Comparison of ENCODE assay signal across 16 cellular contexts in the genomic region with DNA sequence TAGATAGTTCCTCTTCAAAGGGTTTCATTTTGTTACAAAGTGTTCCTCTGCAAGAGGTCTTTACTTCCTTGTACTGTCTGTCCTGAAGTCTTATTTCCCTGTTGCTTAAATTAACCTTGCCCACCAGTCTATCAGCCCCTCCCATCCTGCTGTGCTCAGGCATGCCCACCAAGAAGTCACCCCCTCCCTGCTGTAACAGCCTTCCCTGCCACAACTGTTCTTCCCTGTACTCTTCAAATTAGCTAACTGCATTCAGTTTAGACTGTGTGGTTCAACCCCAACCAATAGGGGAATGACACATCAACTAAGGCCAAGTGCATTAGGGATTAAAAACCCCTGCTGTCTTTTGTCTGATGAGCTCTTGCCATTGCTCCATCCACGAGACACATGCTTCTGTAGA. TPM values are rescaled to one million over a fixed set of nuclear protein-coding genes. Genes with fewer than 3 reads are reported as not detected.
DNase-seq lines count a peak whose midpoint lies in the region; ATAC-seq and TF ChIP-seq lines count a peak whose summit lies in the region.
"Had no signal": no experiment of that assay in that cellular context is flagged by ENCODE, and none has a peak within 500 bp of the region (broad histone marks: within the 10 kb centered on the region; RNA-seq: fewer than 3 reads in every experiment).

No MANE protein-coding gene starts in this region.

- DNase-seq in Right ventricle myocardium superior (no peak), right atrium auricular region (ENCODE audit: low spot score) (no peak), activated B cell treated with CpG ODN at 0.5 μM for 24 hours (no peak), lower lobe of right lung (no peak), NCI-H526 treated with DMSO at 0.1 percent for 48 hours (lab: John Stamatoyannopoulos, UW) (no peak), NCI-H69 (lab: John Stamatoyannopoulos, UW) (no peak)
- DNase-seq: activated naive CD4-positive, alpha-beta T cell treated with anti-CD3 and anti-CD28 coated beads for 36 hours; CD4-positive, alpha-beta memory T cell; DMS79; glutamatergic neuron; NCI-H1048; upper lobe of left lung had no signal

- POLR2A ChIA-PET in activated B cell treated with CpG ODN at 0.5 μM for 24 hours (lab: Charles Lee) = no interaction called here

- no peak for TF ChIP-seq CTCF in right atrium auricular region (IDR thresholded peaks at IDR 0.05)
- no peak for TF ChIP-seq CTCF in activated B cell treated with CpG ODN at 0.5 μM for 24 hours (IDR thresholded peaks at IDR 0.05)
- TF ChIP-seq CTCF in lower lobe of right lung (IDR thresholded peaks at IDR 0.05) = no peak

- peaks cover 3% of the 10 kb centered on the region for H3K36me3 Mint-ChIP-seq in activated B cell treated with CpG ODN at 0.5 μM for 24 hours (ENCODE audit: low read depth)

- intact Hi-C loops in Right ventricle myocardium superior (cut with DNase I) = no loop called here
- intact Hi-C loops in activated B cell treated with CpG ODN at 0.5 μM for 24 hours (cut with micrococcal nuclease) = no loop called here
- intact Hi-C loops in lower lobe of right lung (cut with DNase I) = no loop called here

- peaks cover 7% of the 10 kb centered on the region for H3K27me3 Mint-ChIP-seq in activated B cell treated with CpG ODN at 0.5 μM for 24 hours
- H3K27me3 Mint-ChIP-seq: stimulated activated memory B cell treated with anti-CD40 and anti-IgM and Interleukin-4, amounts not matched to agents 10 μg/mL and 1 μg/mL and 100 μg/mL, for 72 hours had no signal

- peak overlapping the region; percentile 65 for H3K27ac Mint-ChIP-seq in activated B cell treated with CpG ODN at 0.5 μM for 24 hours
- H3K27ac Mint-ChIP-seq: activated naive CD4-positive, alpha-beta T cell treated with anti-CD3 and anti-CD28 coated beads for 36 hours; CD4-positive, alpha-beta memory T cell; stimulated activated memory B cell treated with anti-CD40 and anti-IgM and Interleukin-4, amounts not matched to agents 10 μg/mL and 1 μg/mL and 100 μg/mL, for 72 hours had no signal

- H3K27ac ChIP-seq in right atrium auricular region (no peak overlapping the region), lower lobe of right lung (peak overlapping the region; percentile 60)

- H3K9me3 ChIP-seq in right atrium auricular region (peaks cover 6 to 20% of the 10 kb centered on the region in 2 donors), lower lobe of right lung (peaks cover 12% of the 10 kb centered on the region)
- H3K9me3 ChIP-seq: pancreas had no signal

- H3K4me1 ChIP-seq in right atrium auricular region (no peaks in the 10 kb centered on the region), lower lobe of right lung (no peaks in the 10 kb centered on the region)
- H3K4me1 ChIP-seq: pancreas, upper lobe of left lung had no signal

- no peaks in the 10 kb centered on the region for H3K36me3 ChIP-seq in right atrium auricular region
- no peaks in the 10 kb centered on the region for H3K36me3 ChIP-seq in lower lobe of right lung
- H3K36me3 ChIP-seq: pancreas, upper lobe of left lung had no signal

- CTCF ChIA-PET in activated B cell treated with CpG ODN at 0.5 μM for 24 hours (lab: Charles Lee) = no interaction called here

- peaks cover 15% of the 10 kb centered on the region for H3K4me1 Mint-ChIP-seq in activated B cell treated with CpG ODN at 0.5 μM for 24 hours
- H3K4me1 Mint-ChIP-seq: CD4-positive, alpha-beta memory T cell; stimulated activated memory B cell treated with anti-CD40 and anti-IgM and Interleukin-4, amounts not matched to agents 10 μg/mL and 1 μg/mL and 100 μg/mL, for 72 hours had no signal

- ATAC-seq in Right ventricle myocardium superior (ENCODE audit: poor library complexity) (peak; percentile 45), activated B cell treated with CpG ODN at 0.5 μM for 24 hours (ENCODE audit: low read depth) (no peak), lower lobe of right lung (peak; percentile 62 to 83), GM18502 (IDR thresholded peaks at IDR 0.05; ENCODE audit: poor library complexity, unreplicated experiment) (no peak), GM21360 (IDR thresholded peaks at IDR 0.05; ENCODE audit: unreplicated experiment) (no peak)
- ATAC-seq: stimulated activated memory B cell treated with anti-CD40 and anti-IgM and Interleukin-4, amounts not matched to agents 10 μg/mL and 1 μg/mL and 100 μg/mL, for 72 hours had no signal

- peaks cover 22% of the 10 kb centered on the region for H3K9me3 Mint-ChIP-seq in activated B cell treated with CpG ODN at 0.5 μM for 24 hours

- no peak overlapping the region for H3K4me3 ChIP-seq in right atrium auricular region
- no peak overlapping the region for H3K4me3 ChIP-seq in lower lobe of right lung
- H3K4me3 ChIP-seq: pancreas, upper lobe of left lung had no signal

- no peak overlapping the region for H3K4me3 Mint-ChIP-seq in activated B cell treated with CpG ODN at 0.5 μM for 24 hours
- H3K4me3 Mint-ChIP-seq: activated naive CD4-positive, alpha-beta T cell treated with anti-CD3 and anti-CD28 coated beads for 36 hours; CD4-positive, alpha-beta memory T cell; stimulated activated memory B cell treated with anti-CD40 and anti-IgM and Interleukin-4, amounts not matched to agents 10 μg/mL and 1 μg/mL and 100 μg/mL, for 72 hours had no signal

- H3K27me3 ChIP-seq in right atrium auricular region = no peaks in the 10 kb centered on the region
- H3K27me3 ChIP-seq in lower lobe of right lung (ENCODE audit: low read depth) = no peaks in the 10 kb centered on the region
- H3K27me3 ChIP-seq: pancreas, upper lobe of left lung had no signal

RNA-seq across cellular contexts. Expression of a gene that starts 34.4 kb away (rescaled TPM):
- total RNA-seq in Right ventricle myocardium superior (22.5 TPM), right atrium auricular region (10 to 100 TPM; 16.0 to 17.1 TPM), activated B cell treated with CpG ODN at 0.5 μM for 24 hours (31.6 and 32.2 TPM in 2 replicates), lower lobe of right lung (31.8 TPM)

RNA-seq across cellular contexts. Expression of a gene that starts 59.2 kb away (rescaled TPM):
- total RNA-seq in Right ventricle myocardium superior = 9.1 TPM
- 1 to 10 TPM; 8.0 to 8.4 TPM for total RNA-seq in right atrium auricular region
- 7.9 and 10.7 TPM in 2 replicates for total RNA-seq in activated B cell treated with CpG ODN at 0.5 μM for 24 hours
- 14.7 TPM for total RNA-seq in lower lobe of right lung

Comparison
In these comparisons a context has a peak if more than half of its experiments do, and no peak if none do; other contexts are left out.
1. ATAC-seq: peak in Right ventricle myocardium superior (single experiment) and lower lobe of right lung (2 of 2); none in activated B cell treated with CpG ODN at 0.5 μM for 24 hours (single experiment), GM18502 (single experiment) and GM21360 (single experiment).